ENCODE assay signal across 8 cellular contexts in the genomic region with DNA sequence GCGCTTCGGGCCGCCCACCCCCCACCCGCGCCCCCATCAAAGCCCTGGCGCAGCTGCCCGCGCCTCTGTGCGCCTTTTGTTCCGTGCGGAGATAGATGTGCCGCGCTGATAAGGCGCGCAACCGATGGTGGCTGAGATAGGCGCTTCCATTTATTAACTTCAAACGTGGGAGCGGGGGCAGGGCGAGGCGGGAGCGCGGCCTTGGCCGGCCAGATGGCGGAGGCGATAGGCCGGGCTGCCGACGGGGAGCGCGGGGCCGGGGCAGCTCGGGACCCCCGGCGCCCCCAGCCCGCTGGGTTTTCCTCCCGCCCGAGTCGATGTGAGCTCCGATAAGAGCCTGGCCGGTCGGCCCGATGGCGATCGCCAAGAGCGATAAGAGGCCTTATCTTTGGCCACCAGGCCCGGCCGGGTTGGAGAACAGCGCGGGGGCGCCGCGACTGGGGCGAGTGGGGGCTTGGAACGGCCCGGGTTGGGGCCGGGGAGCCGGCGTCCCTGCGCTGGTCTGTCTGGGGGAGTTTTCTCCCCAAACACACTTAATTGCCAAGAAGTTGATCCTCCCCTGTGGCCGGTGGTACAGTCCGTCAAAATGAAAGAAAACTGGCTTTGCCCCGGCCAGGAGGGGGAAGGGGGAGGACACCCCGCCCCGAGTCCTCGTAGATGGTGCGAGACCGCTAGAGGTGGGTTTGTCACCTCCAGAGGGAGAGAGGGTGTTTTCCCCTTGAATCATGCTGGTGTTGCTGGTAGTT. TPM values are rescaled to one million over a fixed set of nuclear protein-coding genes. Genes with fewer than 3 reads are reported as not detected.
DNase-seq lines count a peak whose midpoint lies in the region; ATAC-seq and TF ChIP-seq lines count a peak whose summit lies in the region.

No MANE protein-coding gene starts in this region.

- H3K4me1 ChIP-seq in colonic mucosa = peaks cover 9% of the 10 kb centered on the region
- H3K4me1 ChIP-seq in muscle layer of colon (ENCODE audit: insufficient read depth, low read length) = peaks cover 21% of the 10 kb centered on the region

- TF ChIP-seq CTCF in colonic mucosa (IDR thresholded peaks at IDR 0.05) = no peak

- ATAC-seq in stimulated activated naive B cell treated with anti-CD40 and anti-IgM and Interleukin-4, amounts not matched to agents 10 μg/mL and 1 μg/mL and 100 μg/mL, for 72 hours (replicated peaks) = peak; percentile 53 to 57

- no peaks in the 10 kb centered on the region for H3K9me3 Mint-ChIP-seq in stimulated activated naive B cell treated with anti-CD40 and anti-IgM and Interleukin-4, amounts not matched to agents 10 μg/mL and 1 μg/mL and 100 μg/mL, for 72 hours

- no peaks in the 10 kb centered on the region for H3K9me3 ChIP-seq in colonic mucosa
- no peaks in the 10 kb centered on the region for H3K9me3 ChIP-seq in muscle layer of colon (ENCODE audit: low read length)

- H3K9ac ChIP-seq in colonic mucosa (ENCODE audit: low read depth in 2 of 2, low read length in 2 of 2) (peak overlapping the region; percentile 46 to 77), muscle layer of colon (ENCODE audit: low read length) (no peak overlapping the region)

- DNase-seq in DMS153 treated with DMSO at 0.1 percent for 48 hours (lab: John Stamatoyannopoulos, UW; ENCODE audit: unreplicated experiment) (peak; percentile 41), DMS153 (lab: John Stamatoyannopoulos, UW) (no peak), HPDE6-E6E7 (ENCODE audit: extremely low spot score) (peak; percentile 47), colonic mucosa (peak; percentile 63), NCI-H2029 treated with DMSO at 0.1 percent for 48 hours (lab: John Stamatoyannopoulos, UW) (no peak)
- DNase-seq in activated CD4-positive, alpha-beta T cell treated with anti-CD3 and anti-CD28 coated beads for 1 hour = peak; percentile 48
- peak; percentile 90 for DNase-seq in stimulated activated naive B cell treated with anti-CD40 and anti-IgM and Interleukin-4, amounts not matched to agents 10 μg/mL and 1 μg/mL and 100 μg/mL, for 72 hours

- H3K4me3 ChIP-seq in colonic mucosa (peak overlapping the region; percentile 44), muscle layer of colon (ENCODE audit: low read depth in 1 of 2, low read length in 2 of 2) (peak overlapping the region; percentile 44 to 50)

- peaks cover 43 to 77% of the 10 kb centered on the region in 2 donors for H3K4me1 Mint-ChIP-seq in stimulated activated naive B cell treated with anti-CD40 and anti-IgM and Interleukin-4, amounts not matched to agents 10 μg/mL and 1 μg/mL and 100 μg/mL, for 72 hours

- intact Hi-C loops in colonic mucosa (cut with DNase I) = loop anchor here (10.0 kb wide), 1 partner anchor 399 kb away; a partner anchor contains a TSS

- H3K27me3 Mint-ChIP-seq in stimulated activated naive B cell treated with anti-CD40 and anti-IgM and Interleukin-4, amounts not matched to agents 10 μg/mL and 1 μg/mL and 100 μg/mL, for 72 hours = no peaks in the 10 kb centered on the region

- peaks cover 2 to 8% of the 10 kb centered on the region in 2 donors for H3K36me3 Mint-ChIP-seq in stimulated activated naive B cell treated with anti-CD40 and anti-IgM and Interleukin-4, amounts not matched to agents 10 μg/mL and 1 μg/mL and 100 μg/mL, for 72 hours

- peak overlapping the region; percentile 31 for H3K27ac ChIP-seq in colonic mucosa
- H3K27ac ChIP-seq in muscle layer of colon (ENCODE audit: low read depth, low read length) = no peak overlapping the region

- H3K27ac Mint-ChIP-seq in stimulated activated naive B cell treated with anti-CD40 and anti-IgM and Interleukin-4, amounts not matched to agents 10 μg/mL and 1 μg/mL and 100 μg/mL, for 72 hours = peak overlapping the region; percentile 98

- H3K36me3 ChIP-seq in colonic mucosa (no peaks in the 10 kb centered on the region), muscle layer of colon (ENCODE audit: insufficient read depth, low read length) (no peaks in the 10 kb centered on the region)

- H3K27me3 ChIP-seq in colonic mucosa (no peaks in the 10 kb centered on the region), muscle layer of colon (ENCODE audit: control insufficient read depth in 1 of 2, insufficient read depth in 2 of 2, low read length in 2 of 2) (peaks cover 25 to 54% of the 10 kb centered on the region in 2 donors)

- H3K4me3 Mint-ChIP-seq in stimulated activated naive B cell treated with anti-CD40 and anti-IgM and Interleukin-4, amounts not matched to agents 10 μg/mL and 1 μg/mL and 100 μg/mL, for 72 hours = peak overlapping the region; percentile 83 to 94

RNA-seq across cellular contexts. Expression of a gene that starts 2.7 kb away (rescaled TPM):
- 10 to 100 TPM in 1 of 2 donors, 1 to 10 TPM in 1; 6.6 to 12.5 TPM for total RNA-seq in colonic mucosa

Comparison
In these comparisons a context has a peak if more than half of its experiments do, and no peak if none do; other contexts are left out.
1. DNase-seq: peak in DMS153 treated with DMSO at 0.1 percent for 48 hours (single experiment), HPDE6-E6E7 (single experiment), activated CD4-positive, alpha-beta T cell treated with anti-CD3 and anti-CD28 coated beads for 1 hour (single experiment), colonic mucosa (single experiment) and stimulated activated naive B cell treated with anti-CD40 and anti-IgM and Interleukin-4, amounts not matched to agents 10 μg/mL and 1 μg/mL and 100 μg/mL, for 72 hours (single experiment); none in DMS153 (single experiment) and NCI-H2029 treated with DMSO at 0.1 percent for 48 hours (single experiment).